26 cellular contexts compared by ENCODE assay signal in genomic region chr9:137781906-137782585, GRCh38.
DNase-seq lines count a peak whose midpoint lies in the region; ATAC-seq, FAIRE-seq and TF ChIP-seq lines count a peak whose summit lies in the region.
"Had no signal": no experiment of that assay in that cellular context is flagged by ENCODE, and none has a peak within 500 bp of the region (broad histone marks: within the 10 kb centered on the region; RNA-seq: fewer than 3 reads in every experiment).

No MANE protein-coding gene starts in this region.

- ATAC-seq in left lobe of liver (peak; percentile 15), HepG2 (no peak)
- no peak for ATAC-seq in stimulated activated naive B cell treated with anti-CD40 and anti-IgM and Interleukin-4, amounts not matched to agents 10 μg/mL and 1 μg/mL and 100 μg/mL, for 72 hours (replicated peaks)
- ATAC-seq: K562, Panc1 had no signal

- WGBS in HepG2 (ENCODE audit: low lambda C conversion rate): 97% methylated on average over 26 of the region's 29 CpGs

- H3K4me1 ChIP-seq in A673 (ENCODE audit: insufficient read depth, low read length, poor library complexity, severe bottlenecking) (no peaks in the 10 kb centered on the region), HepG2 (ENCODE audit: insufficient read depth, low read length) (peaks cover 25% of the 10 kb centered on the region)
- H3K4me1 ChIP-seq: BLaER1 had no signal

- no peak for TF ChIP-seq POLR2A in HepG2 (IDR thresholded peaks at IDR 0.05; ENCODE audit: insufficient read depth in 1 of 2, low read depth in 2 of 2, low read length in 2 of 2)

- no TSS peak for BruUV-seq in A673 (replicated peaks; lab: Mats Ljungman, UMichigan)
- no TSS peak for BruUV-seq in HepG2 (replicated peaks; lab: Mats Ljungman, UMichigan)

- no peaks in the 10 kb centered on the region for H3K9me3 Mint-ChIP-seq in activated naive CD8-positive, alpha-beta T cell (ENCODE audit: low read depth)
- H3K9me3 Mint-ChIP-seq in activated naive CD8-positive, alpha-beta T cell treated with anti-CD3 and anti-CD28 coated beads for 36 hours: no peaks in the 10 kb centered on the region
- no peaks in the 10 kb centered on the region for H3K9me3 Mint-ChIP-seq in stimulated activated naive B cell treated with anti-CD40 and anti-IgM and Interleukin-4, amounts not matched to agents 10 μg/mL and 1 μg/mL and 100 μg/mL, for 72 hours
- H3K9me3 Mint-ChIP-seq: CD4-positive, CD25-positive, alpha-beta regulatory T cell had no signal

- H3K27ac Mint-ChIP-seq in activated naive CD8-positive, alpha-beta T cell: peak overlapping the region; percentile 28
- H3K27ac Mint-ChIP-seq in activated naive CD8-positive, alpha-beta T cell treated with anti-CD3 and anti-CD28 coated beads for 36 hours: no peak overlapping the region
- peak overlapping the region; percentile 31 for H3K27ac Mint-ChIP-seq in stimulated activated naive B cell treated with anti-CD40 and anti-IgM and Interleukin-4, amounts not matched to agents 10 μg/mL and 1 μg/mL and 100 μg/mL, for 72 hours
- H3K27ac Mint-ChIP-seq: CD4-positive, CD25-positive, alpha-beta regulatory T cell had no signal

- no peak overlapping the region for H3K27ac ChIP-seq in substantia nigra (ENCODE audit: low read depth, low read length, poor library complexity, severe bottlenecking)
- no peak overlapping the region for H3K27ac ChIP-seq in A673 (ENCODE audit: low read depth, low read length, poor library complexity, severe bottlenecking)
- no peak overlapping the region for H3K27ac ChIP-seq in HepG2 (ENCODE audit: extremely low read length, insufficient read depth, low read length)
- H3K27ac ChIP-seq: BLaER1, GM23248, RWPE1 had no signal

- no peak for DNase-seq in activated naive CD8-positive, alpha-beta T cell treated with anti-CD3 and anti-CD28 coated beads for 36 hours
- DNase-seq in left lobe of liver (ENCODE audit: low spot score) (no peak), posterior vena cava (ENCODE audit: low spot score) (peak; percentile 68), substantia nigra (lab: John Stamatoyannopoulos, UW) (no peak), A673 (ENCODE audit: low spot score) (no peak), HepG2 (ENCODE audit: low spot score) (no peak)
- no peak for DNase-seq in stimulated activated naive B cell treated with anti-CD40 and anti-IgM and Interleukin-4, amounts not matched to agents 10 μg/mL and 1 μg/mL and 100 μg/mL, for 72 hours
- DNase-seq: 8988T; CD4-positive, CD25-positive, alpha-beta regulatory T cell; GM23248; Kasumi-1; NCI-H1092 treated with DMSO at 0.1 percent for 48 hours; NCI-H1436; NCI-H187; NCI-H2081 treated with DMSO at 0.1 percent for 48 hours; NCI-H2171; NCI-H226; NCI-H510A; NCI-H69; SHP77 treated with DMSO at 0.1 percent for 48 hours had no signal

- H3K9me3 ChIP-seq in A673 (ENCODE audit: low read depth, low read length, poor library complexity, severe bottlenecking): no peaks in the 10 kb centered on the region
- H3K9me3 ChIP-seq in HepG2 (ENCODE audit: low read length): no peaks in the 10 kb centered on the region
- H3K9me3 ChIP-seq: BLaER1 had no signal

- no peak overlapping the region for H2AFZ ChIP-seq in HepG2 (ENCODE audit: low read length)
- H2AFZ ChIP-seq: GM23248 had no signal

- TF ChIP-seq CTCF in A673 (conservative IDR thresholded peaks at IDR 0.05; ENCODE audit: low read depth, low read length) (no peak), HepG2 (CRISPR knock-in tag; IDR thresholded peaks at IDR 0.05) (no peak)

- peaks cover 2% of the 10 kb centered on the region for H3K79me2 ChIP-seq in HepG2 (ENCODE audit: insufficient read depth, low read length)

- FAIRE-seq in HepG2 (lab: Jason Lieb, UNC): no peak
- FAIRE-seq: D721Med, K562 had no signal

- no peaks in the 10 kb centered on the region for H4K20me1 ChIP-seq in HepG2 (ENCODE audit: insufficient read depth, low read length)

- H3K27me3 ChIP-seq in A673 (replicated peaks; ENCODE audit: insufficient read depth, low read depth, low read length, poor library complexity) (no peaks in the 10 kb centered on the region), HepG2 (ENCODE audit: control insufficient read depth in 1 of 2, insufficient read depth in 2 of 2, low read length in 2 of 2) (no peaks in the 10 kb centered on the region)
- H3K27me3 ChIP-seq: BLaER1 had no signal

- no peak for TF ChIP-seq EP300 in HepG2 (IDR thresholded peaks at IDR 0.05; ENCODE audit: low read depth in 2 of 2, low read length in 2 of 2)
- TF ChIP-seq EP300 in HepG2 (CRISPR knock-in tag; IDR thresholded peaks at IDR 0.05; ENCODE audit: borderline replicate concordance): no peak

- peaks cover 3% of the 10 kb centered on the region for H3K36me3 Mint-ChIP-seq in activated naive CD8-positive, alpha-beta T cell
- H3K36me3 Mint-ChIP-seq in activated naive CD8-positive, alpha-beta T cell treated with anti-CD3 and anti-CD28 coated beads for 36 hours: peaks cover 17% of the 10 kb centered on the region
- H3K36me3 Mint-ChIP-seq in stimulated activated naive B cell treated with anti-CD40 and anti-IgM and Interleukin-4, amounts not matched to agents 10 μg/mL and 1 μg/mL and 100 μg/mL, for 72 hours: peaks cover 45 to 47% of the 10 kb centered on the region in 2 donors

- peaks cover 2% of the 10 kb centered on the region for H3K4me1 Mint-ChIP-seq in activated naive CD8-positive, alpha-beta T cell (ENCODE audit: low read depth)
- no peaks in the 10 kb centered on the region for H3K4me1 Mint-ChIP-seq in activated naive CD8-positive, alpha-beta T cell treated with anti-CD3 and anti-CD28 coated beads for 36 hours
- H3K4me1 Mint-ChIP-seq in stimulated activated naive B cell treated with anti-CD40 and anti-IgM and Interleukin-4, amounts not matched to agents 10 μg/mL and 1 μg/mL and 100 μg/mL, for 72 hours: peaks cover 12% of the 10 kb centered on the region in 2 donors

- H3K9ac ChIP-seq in HepG2 (ENCODE audit: insufficient read depth, low read depth, low read length): no peak overlapping the region
- H3K9ac ChIP-seq: BLaER1, GM23248 had no signal

- no peak overlapping the region for H3K4me2 ChIP-seq in HepG2 (ENCODE audit: low read depth, low read length)
- H3K4me2 ChIP-seq: BLaER1 had no signal

- H3K36me3 ChIP-seq in A673 (ENCODE audit: insufficient read depth, low read length, poor library complexity, severe bottlenecking) (peaks cover 31% of the 10 kb centered on the region), HepG2 (replicated peaks in 1 of 2; ENCODE audit: control insufficient read depth in 1 of 2, insufficient read depth in 2 of 2, low read length in 2 of 2) (peaks cover 28 to 39% of the 10 kb centered on the region in 2 experiments)

- TF ChIP-seq RAD21 in HepG2 (CRISPR knock-in tag; IDR thresholded peaks at IDR 0.05): no peak

- H3K27me3 Mint-ChIP-seq in activated naive CD8-positive, alpha-beta T cell: no peaks in the 10 kb centered on the region
- no peaks in the 10 kb centered on the region for H3K27me3 Mint-ChIP-seq in activated naive CD8-positive, alpha-beta T cell treated with anti-CD3 and anti-CD28 coated beads for 36 hours
- H3K27me3 Mint-ChIP-seq in stimulated activated naive B cell treated with anti-CD40 and anti-IgM and Interleukin-4, amounts not matched to agents 10 μg/mL and 1 μg/mL and 100 μg/mL, for 72 hours: no peaks in the 10 kb centered on the region
- H3K27me3 Mint-ChIP-seq: CD4-positive, CD25-positive, alpha-beta regulatory T cell had no signal

- intact Hi-C loops in posterior vena cava (cut with DNase I): no loop called here
- intact Hi-C loops in A673 (cut with micrococcal nuclease; ENCODE audit: unreplicated experiment): no loop called here
- intact Hi-C loops in HepG2 (cut with micrococcal nuclease; ENCODE audit: unreplicated experiment): no loop called here

- in situ Hi-C loops in HepG2 (cut with HindIII; ENCODE audit: extremely low pct_ligation_motif_present, low pct_unique_long_range_greater_than_20kb): no loop called here

- H3K4me3 ChIP-seq in A673 (ENCODE audit: low read depth, low read length, poor library complexity, severe bottlenecking) (no peak overlapping the region), HepG2 (replicated peaks in 1 of 3; ENCODE audit: insufficient read depth in 1 of 3, low read depth in 2 of 3, low read length in 3 of 3) (no peak overlapping the region)
- H3K4me3 ChIP-seq: BLaER1, GM23248, K562 had no signal

- POLR2A ChIA-PET in A673 (lab: Charles Lee; ENCODE audit: low non-redundant PET): no interaction called here
- POLR2A ChIA-PET in HepG2 (lab: Yijun Ruan, JAX): no interaction called here

- CTCF ChIA-PET in A673 (lab: Charles Lee) (no interaction called here), HepG2 (lab: Yijun Ruan, JAX; ENCODE audit: low intra/inter-chr PET ratio, low total read pairs) (no interaction called here)

- no peak overlapping the region for H3K4me3 Mint-ChIP-seq in activated naive CD8-positive, alpha-beta T cell
- no peak overlapping the region for H3K4me3 Mint-ChIP-seq in activated naive CD8-positive, alpha-beta T cell treated with anti-CD3 and anti-CD28 coated beads for 36 hours
- H3K4me3 Mint-ChIP-seq in stimulated activated naive B cell treated with anti-CD40 and anti-IgM and Interleukin-4, amounts not matched to agents 10 μg/mL and 1 μg/mL and 100 μg/mL, for 72 hours: no peak overlapping the region
- H3K4me3 Mint-ChIP-seq: CD4-positive, CD25-positive, alpha-beta regulatory T cell had no signal

TF ChIP-seq in HepG2, 621 proteins besides CTCF, POLR2A, EP300 and RAD21 (continues in another document):
- no peak for TF ChIP-seq ZUFSP (CRISPR knock-in tag; IDR thresholded peaks at IDR 0.05; ENCODE audit: borderline replicate concordance)
- TF ChIP-seq TBX2 (CRISPR knock-in tag; IDR thresholded peaks at IDR 0.05; ENCODE audit: borderline replicate concordance): no peak
- no peak for TF ChIP-seq ZNF703 (CRISPR knock-in tag; IDR thresholded peaks at IDR 0.05; ENCODE audit: borderline replicate concordance)
- no peak for TF ChIP-seq ZNF614 (CRISPR knock-in tag; IDR thresholded peaks at IDR 0.05; ENCODE audit: borderline replicate concordance)
- TF ChIP-seq ZNF337 (CRISPR knock-in tag; IDR thresholded peaks at IDR 0.05; ENCODE audit: borderline replicate concordance, low read depth): no peak
